ENCODE assay signal across 11 cellular contexts in genomic region chr15:41932939-41933725, GRCh38. TPM values are rescaled to one million over a fixed set of nuclear protein-coding genes. Genes with fewer than 3 reads are reported as not detected.
A peak's percentile ranks its signal among the peaks of the same experiment; 100 is the strongest.
DNase-seq lines count a peak whose midpoint lies in the region; ATAC-seq and TF ChIP-seq lines count a peak whose summit lies in the region.
"Had no signal": no experiment of that assay in that cellular context is flagged by ENCODE, and none has a peak within 500 bp of the region (broad histone marks: within the 10 kb centered on the region; RNA-seq: fewer than 3 reads in every experiment).

No MANE protein-coding gene starts in this region.

- peak overlapping the region; percentile 39 to 62 for H3K27ac ChIP-seq in thoracic aorta

- H3K9me3 ChIP-seq in thoracic aorta = no peaks in the 10 kb centered on the region
- H3K9me3 ChIP-seq: mucosa of descending colon had no signal

- no peaks in the 10 kb centered on the region for H3K9me3 Mint-ChIP-seq in activated naive CD4-positive, alpha-beta T cell treated with anti-CD3 and anti-CD28 coated beads, Interleukin-2, amount 50 U/mL, for 24 hours
- H3K9me3 Mint-ChIP-seq in activated naive CD4-positive, alpha-beta T cell treated with anti-CD3 and anti-CD28 coated beads, Interleukin-2, amount 50 U/mL, for 72 hours = no peaks in the 10 kb centered on the region
- H3K9me3 Mint-ChIP-seq in activated CD8-positive, alpha-beta T cell treated with anti-CD3 and anti-CD28 coated beads, Interleukin-2, amount 10 ng/mL, durations not matched to agents 7 days and 5 days (ENCODE audit: insufficient read depth) = no peaks in the 10 kb centered on the region
- H3K9me3 Mint-ChIP-seq in immature natural killer cell = no peaks in the 10 kb centered on the region

- POLR2A ChIA-PET in activated CD8-positive, alpha-beta T cell treated with anti-CD3 and anti-CD28 coated beads, Interleukin-2, amount 10 ng/mL, durations not matched to agents 7 days and 5 days (lab: Charles Lee) = interaction anchor here (0.6 kb wide), 1 partner anchor 36 kb away, joined by 5 read pairs; no protein-coding TSS in a partner anchor

- H3K4me3 Mint-ChIP-seq in activated naive CD4-positive, alpha-beta T cell treated with anti-CD3 and anti-CD28 coated beads, Interleukin-2, amount 50 U/mL, for 24 hours = no peak overlapping the region
- H3K4me3 Mint-ChIP-seq in activated CD8-positive, alpha-beta T cell treated with anti-CD3 and anti-CD28 coated beads, Interleukin-2, amount 10 ng/mL, durations not matched to agents 7 days and 5 days = no peak overlapping the region
- H3K4me3 Mint-ChIP-seq in immature natural killer cell = no peak overlapping the region

- H3K4me1 ChIP-seq in thoracic aorta (ENCODE audit: control insufficient read depth in 1 of 2, low read depth in 2 of 2) = peaks cover 53 to 84% of the 10 kb centered on the region in 2 donors

- H3K27ac Mint-ChIP-seq in activated naive CD4-positive, alpha-beta T cell treated with anti-CD3 and anti-CD28 coated beads, Interleukin-2, amount 50 U/mL, for 24 hours = peak overlapping the region; percentile 82
- H3K27ac Mint-ChIP-seq in activated naive CD4-positive, alpha-beta T cell treated with anti-CD3 and anti-CD28 coated beads, Interleukin-2, amount 50 U/mL, for 72 hours = peak overlapping the region in 1 of 2 donors; percentile 98
- peak overlapping the region; percentile 50 for H3K27ac Mint-ChIP-seq in activated CD8-positive, alpha-beta T cell treated with anti-CD3 and anti-CD28 coated beads, Interleukin-2, amount 10 ng/mL, durations not matched to agents 7 days and 5 days
- peak overlapping the region; percentile 59 to 100 (median 98) for H3K27ac Mint-ChIP-seq in immature natural killer cell

- CTCF ChIA-PET in activated CD8-positive, alpha-beta T cell treated with anti-CD3 and anti-CD28 coated beads, Interleukin-2, amount 10 ng/mL, durations not matched to agents 7 days and 5 days (lab: Charles Lee) = interaction anchor here (1.2 to 2.8 kb wide), 2 partner anchors 28 to 159 kb away, joined by 3 to 16 read pairs; partner anchors contain the start of gene MAPKBP1

- H3K27me3 Mint-ChIP-seq in activated naive CD4-positive, alpha-beta T cell treated with anti-CD3 and anti-CD28 coated beads, Interleukin-2, amount 50 U/mL, for 24 hours = no peaks in the 10 kb centered on the region
- H3K27me3 Mint-ChIP-seq in activated CD8-positive, alpha-beta T cell treated with anti-CD3 and anti-CD28 coated beads, Interleukin-2, amount 10 ng/mL, durations not matched to agents 7 days and 5 days (ENCODE audit: low read depth) = no peaks in the 10 kb centered on the region
- peaks cover 3 to 22% (median 5%) of the 10 kb centered on the region in 3 donors for H3K27me3 Mint-ChIP-seq in immature natural killer cell (ENCODE audit: low read depth in 3 of 3)

- no peaks in the 10 kb centered on the region for H3K36me3 ChIP-seq in thoracic aorta

- peaks cover 7% of the 10 kb centered on the region for H3K36me3 Mint-ChIP-seq in activated naive CD4-positive, alpha-beta T cell treated with anti-CD3 and anti-CD28 coated beads, Interleukin-2, amount 50 U/mL, for 24 hours
- peaks cover 4 to 28% of the 10 kb centered on the region in 2 donors for H3K36me3 Mint-ChIP-seq in activated naive CD4-positive, alpha-beta T cell treated with anti-CD3 and anti-CD28 coated beads, Interleukin-2, amount 50 U/mL, for 72 hours
- peaks cover 1% of the 10 kb centered on the region for H3K36me3 Mint-ChIP-seq in activated CD8-positive, alpha-beta T cell treated with anti-CD3 and anti-CD28 coated beads, Interleukin-2, amount 10 ng/mL, durations not matched to agents 7 days and 5 days (ENCODE audit: low read depth)
- H3K36me3 Mint-ChIP-seq in immature natural killer cell = no peaks in the 10 kb centered on the region

- peaks cover 63% of the 10 kb centered on the region for H3K4me1 Mint-ChIP-seq in activated naive CD4-positive, alpha-beta T cell treated with anti-CD3 and anti-CD28 coated beads, Interleukin-2, amount 50 U/mL, for 24 hours
- H3K4me1 Mint-ChIP-seq in activated CD8-positive, alpha-beta T cell treated with anti-CD3 and anti-CD28 coated beads, Interleukin-2, amount 10 ng/mL, durations not matched to agents 7 days and 5 days (ENCODE audit: low read depth) = peaks cover 54% of the 10 kb centered on the region
- peaks cover 49 to 52% of the 10 kb centered on the region in 2 donors for H3K4me1 Mint-ChIP-seq in immature natural killer cell

- no peak overlapping the region for H3K4me3 ChIP-seq in thoracic aorta
- H3K4me3 ChIP-seq: mucosa of descending colon had no signal

- no peaks in the 10 kb centered on the region for H3K27me3 ChIP-seq in thoracic aorta (replicated peaks; ENCODE audit: insufficient read depth)

- ATAC-seq in activated naive CD4-positive, alpha-beta T cell treated with anti-CD3 and anti-CD28 coated beads, Interleukin-2, amount 50 U/mL, for 72 hours = no peak
- no peak for ATAC-seq in activated CD8-positive, alpha-beta T cell treated with anti-CD3 and anti-CD28 coated beads, Interleukin-2, amount 10 ng/mL, durations not matched to agents 7 days and 5 days
- ATAC-seq in thoracic aorta (ENCODE audit: insufficient number of reproducible peaks, low FRiP score, low read depth) (no peak), GM21717 (IDR thresholded peaks at IDR 0.05; ENCODE audit: unreplicated experiment) (no peak)

- DNase-seq in activated naive CD4-positive, alpha-beta T cell treated with anti-CD3 and anti-CD28 coated beads, Interleukin-2, amount 50 U/mL, for 72 hours (ENCODE audit: low spot score in 2 of 2) = no peak
- DNase-seq in activated CD8-positive, alpha-beta T cell treated with anti-CD3 and anti-CD28 coated beads, Interleukin-2, amount 10 ng/mL, durations not matched to agents 7 days and 5 days = no peak
- no peak for DNase-seq in immature natural killer cell
- DNase-seq in thoracic aorta (ENCODE audit: low spot score) = no peak
- no peak for DNase-seq in D341Med (ENCODE audit: low spot score)
- DNase-seq in iPS-NIHi11 (ENCODE audit: low spot score) = no peak
- DNase-seq: H7, hypothalamus had no signal

- TF ChIP-seq CTCF in thoracic aorta (IDR thresholded peaks at IDR 0.05) = no peak

RNA-seq across cellular contexts. Expression of gene EHD4, which starts 39.2 kb away (rescaled TPM):
- total RNA-seq in activated naive CD4-positive, alpha-beta T cell treated with anti-CD3 and anti-CD28 coated beads, Interleukin-2, amount 50 U/mL, for 72 hours = 10 to 100 TPM; 25.3 to 60.0 TPM
- total RNA-seq in activated CD8-positive, alpha-beta T cell treated with anti-CD3 and anti-CD28 coated beads, Interleukin-2, amount 10 ng/mL, durations not matched to agents 7 days and 5 days = 1 to 10 TPM; 6.9 to 8.0 TPM
- polyA plus RNA-seq in immature natural killer cell = 1 to 10 TPM; 5.3 to 7.3 (median 7.0) TPM
- 10 to 100 TPM; 43.6 to 48.1 TPM for total RNA-seq in thoracic aorta

RNA-seq across cellular contexts. Expression of gene SPTBN5, which starts 39.3 kb away (rescaled TPM):
- total RNA-seq in activated naive CD4-positive, alpha-beta T cell treated with anti-CD3 and anti-CD28 coated beads, Interleukin-2, amount 50 U/mL, for 72 hours = 1 to 10 TPM in 1 of 2 donors, under 1 TPM in 1; 0.55 to 1.4 TPM
- under 1 TPM; 0.16 to 0.21 TPM for total RNA-seq in activated CD8-positive, alpha-beta T cell treated with anti-CD3 and anti-CD28 coated beads, Interleukin-2, amount 10 ng/mL, durations not matched to agents 7 days and 5 days
- polyA plus RNA-seq in immature natural killer cell = under 1 TPM in 1 of 3 donors, not detected in 2; 0.06 TPM
- 1 to 10 TPM; 1.3 to 3.9 TPM for total RNA-seq in thoracic aorta
